32 cellular contexts compared by ENCODE assay signal in the genomic region with DNA sequence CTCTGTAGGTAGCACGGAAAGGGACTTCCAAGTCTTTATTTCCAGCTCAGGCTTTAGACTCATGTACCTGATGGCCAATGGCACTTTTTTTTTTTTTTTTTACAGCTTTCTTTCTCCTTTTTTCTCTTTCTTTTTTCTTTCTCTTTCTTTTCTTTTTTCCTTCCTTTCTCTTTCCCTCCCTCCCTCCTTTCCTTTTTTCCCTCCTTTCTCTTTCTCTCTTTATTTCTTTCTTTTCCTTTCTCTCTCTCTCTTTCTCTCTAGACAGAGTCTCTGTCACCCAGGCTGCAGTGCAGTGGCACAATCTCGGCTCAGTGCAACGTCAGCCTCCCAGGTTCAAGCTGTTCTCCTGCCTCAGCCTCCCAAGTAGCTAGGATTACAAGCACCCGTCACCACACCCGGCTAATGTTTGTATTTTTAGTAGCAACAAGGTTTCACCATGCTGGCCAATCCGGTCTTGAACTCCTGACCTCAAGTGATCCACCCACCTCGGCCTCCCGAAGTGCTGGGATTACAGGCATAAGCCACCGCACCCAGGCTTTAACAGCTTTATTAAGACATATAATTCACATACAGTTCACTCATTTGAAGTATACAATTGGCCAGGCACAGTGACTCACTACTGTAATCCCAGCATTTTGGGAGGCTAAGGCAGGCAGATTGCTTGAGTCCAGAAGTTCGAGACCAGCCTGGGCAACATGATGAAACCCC.
"Had no signal": no experiment of that assay in that cellular context is flagged by ENCODE, and none has a peak within 500 bp of the region (broad histone marks: within the 10 kb centered on the region; RNA-seq: fewer than 3 reads in every experiment).

No MANE protein-coding gene starts in this region.

- H3K36me3 ChIP-seq: adrenal gland, gastrocnemius medialis, neutrophil, ovary, suprapubic skin, tibial artery had no signal

- H3K27me3 ChIP-seq: adrenal gland, body of pancreas, gastrocnemius medialis, hepatocyte, neutrophil, ovary, suprapubic skin, tibial artery had no signal

- DNase-seq: activated CD4-positive, alpha-beta T cell treated with anti-CD3 and anti-CD28 coated beads for 36 hours; activated CD4-positive, alpha-beta T cell treated with anti-CD3 and anti-CD28 coated beads, Interleukin-2, amount 50 U/mL, for 4 hours; activated CD4-positive, CD25-positive, alpha-beta regulatory T cell; activated CD8-positive, alpha-beta memory T cell treated with anti-CD3 and anti-CD28 coated beads, Interleukin-2, amount 50 U/mL, for 4 hours; activated effector memory CD4-positive, alpha-beta T cell treated with anti-CD3 and anti-CD28 coated beads, Interleukin-2, amount 50 U/mL, for 16 hours; activated naive CD4-positive, alpha-beta T cell treated with anti-CD3 and anti-CD28 coated beads for 36 hours; activated naive CD8-positive, alpha-beta T cell treated with anti-CD3 and anti-CD28 coated beads for 36 hours; activated T-cell treated with anti-CD3 and anti-CD28 coated beads, Interleukin-2, amount 50 U/mL, for 1 hour; adrenal gland; aorta; body of pancreas; effector CD8-positive, alpha-beta T cell; gastrocnemius medialis; glutamatergic neuron; islet precursor cell; left ventricle myocardium superior; ovary; stimulated activated CD4-positive, alpha-beta T cell treated with anti-CD3 and anti-CD28 coated beads, Interleukin-1b, Interleukin-23, amount 100 ng/mL, for 48 hours; stimulated activated CD4-positive, alpha-beta T cell treated with anti-CD3 and anti-CD28 coated beads, Interleukin-4, amount 100 ng/mL, for 4 hours; stimulated activated CD8-positive, alpha-beta memory T cell treated with anti-CD3 and anti-CD28 coated beads, Interleukin-4, amount 100 ng/mL, for 48 hours; stimulated activated naive CD4-positive, alpha-beta T cell; T-helper 2 cell; tibial artery had no signal

- H3K4me3 Mint-ChIP-seq: activated CD4-positive, alpha-beta T cell treated with anti-CD3 and anti-CD28 coated beads for 36 hours; activated naive CD4-positive, alpha-beta T cell treated with anti-CD3 and anti-CD28 coated beads for 36 hours; activated naive CD8-positive, alpha-beta T cell treated with anti-CD3 and anti-CD28 coated beads for 36 hours; activated T-helper 1 cell treated with anti-CD3 and anti-CD28 coated beads, Interleukin-12 subunit alpha, Interleukin-12 subunit beta, Interleukin-2, Interleukin-4 antibody, amounts not matched to agents 30 ng/mL and 10 ng/mL and 1 ng/mL, durations not matched to agents 14 hours and 24 hours and 36 hours had no signal

- H3K4me1 ChIP-seq: body of pancreas had no signal

- H2AFZ ChIP-seq: hepatocyte had no signal

- H3K79me2 ChIP-seq: hepatocyte had no signal

- H3K4me3 ChIP-seq: adrenal gland, body of pancreas, gastrocnemius medialis, hepatocyte, ovary, skin epidermis, suprapubic skin, tibial artery had no signal

- H3K36me3 Mint-ChIP-seq: activated naive CD8-positive, alpha-beta T cell treated with anti-CD3 and anti-CD28 coated beads for 36 hours had no signal

- H3K27me3 Mint-ChIP-seq: activated CD4-positive, alpha-beta T cell treated with anti-CD3 and anti-CD28 coated beads for 36 hours; activated naive CD8-positive, alpha-beta T cell treated with anti-CD3 and anti-CD28 coated beads for 36 hours; progenitor cell of endocrine pancreas had no signal

- H3K9me3 Mint-ChIP-seq: activated naive CD4-positive, alpha-beta T cell treated with anti-CD3 and anti-CD28 coated beads for 36 hours; activated naive CD8-positive, alpha-beta T cell treated with anti-CD3 and anti-CD28 coated beads for 36 hours; activated T-helper 1 cell treated with anti-CD3 and anti-CD28 coated beads, Interleukin-12 subunit alpha, Interleukin-12 subunit beta, Interleukin-2, Interleukin-4 antibody, amounts not matched to agents 30 ng/mL and 10 ng/mL and 1 ng/mL, durations not matched to agents 14 hours and 24 hours and 36 hours; nephron had no signal

- ATAC-seq: activated CD4-positive, alpha-beta T cell treated with anti-CD3 and anti-CD28 coated beads for 36 hours; body of pancreas; gastrocnemius medialis; left ventricle myocardium superior; sciatic nerve had no signal

- H3K4me2 ChIP-seq: hepatocyte had no signal

- H3K9me3 ChIP-seq: adrenal gland, body of pancreas, gastrocnemius medialis, neutrophil, ovary, suprapubic skin, tibial artery had no signal

- H3K4me1 Mint-ChIP-seq: nephron had no signal

- H3K27ac Mint-ChIP-seq: activated CD4-positive, alpha-beta T cell treated with anti-CD3 and anti-CD28 coated beads for 36 hours; activated naive CD4-positive, alpha-beta T cell treated with anti-CD3 and anti-CD28 coated beads for 36 hours; activated naive CD8-positive, alpha-beta T cell treated with anti-CD3 and anti-CD28 coated beads for 36 hours; activated T-helper 1 cell treated with anti-CD3 and anti-CD28 coated beads, Interleukin-12 subunit alpha, Interleukin-12 subunit beta, Interleukin-2, Interleukin-4 antibody, amounts not matched to agents 30 ng/mL and 10 ng/mL and 1 ng/mL, durations not matched to agents 14 hours and 24 hours and 36 hours; nephron; progenitor cell of endocrine pancreas had no signal

- H3K27ac ChIP-seq: adrenal gland, body of pancreas, epithelial cell of prostate, gastrocnemius medialis, hepatocyte, neutrophil, ovary, skin epidermis, suprapubic skin, tibial artery had no signal
